Comparison of ENCODE assay signal across 10 cellular contexts in the genomic region with DNA sequence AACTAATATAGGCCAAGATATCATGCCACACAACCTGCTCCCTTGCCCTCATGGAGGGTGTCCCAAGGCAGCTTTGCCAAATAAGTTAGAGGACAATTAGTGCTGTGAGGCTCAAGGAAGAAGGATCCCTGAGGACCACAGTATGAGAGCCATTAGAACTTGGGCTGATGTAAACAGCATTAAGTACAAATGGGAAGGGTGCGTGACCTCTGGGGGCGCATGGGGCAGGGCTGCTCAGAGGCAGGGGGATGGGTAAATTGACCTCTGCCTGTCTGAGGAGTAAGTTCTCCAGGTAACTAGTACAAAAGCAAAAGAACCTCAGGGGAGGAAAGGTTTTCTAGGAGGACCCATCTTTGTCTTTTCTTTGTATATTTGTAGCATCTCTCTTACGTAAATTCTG. TPM values are rescaled to one million over a fixed set of nuclear protein-coding genes. Genes with fewer than 3 reads are reported as not detected.
DNase-seq lines count a peak whose midpoint lies in the region; ATAC-seq and TF ChIP-seq lines count a peak whose summit lies in the region.
"Had no signal": no experiment of that assay in that cellular context is flagged by ENCODE, and none has a peak within 500 bp of the region (broad histone marks: within the 10 kb centered on the region; RNA-seq: fewer than 3 reads in every experiment).

No MANE protein-coding gene starts in this region.

- H3K9me3 ChIP-seq in CD4-positive, CD25-positive, alpha-beta regulatory T cell (ENCODE audit: control insufficient read depth in 2 of 2, low read length in 2 of 2), result no peaks in the 10 kb centered on the region
- H3K9me3 ChIP-seq in T-helper 17 cell (ENCODE audit: control insufficient read depth, low read length, poor library complexity, severe bottlenecking) (no peaks in the 10 kb centered on the region), esophagus squamous epithelium (no peaks in the 10 kb centered on the region), psoas muscle (no peaks in the 10 kb centered on the region)

- peak in 1 of 2 donors; percentile 4 for ATAC-seq in CD4-positive, CD25-positive, alpha-beta regulatory T cell (ENCODE audit: low read depth in 2 of 2)
- ATAC-seq in T-helper 17 cell, result no peak
- ATAC-seq in psoas muscle, result no peak
- ATAC-seq in foreskin keratinocyte, result no peak
- no peak for ATAC-seq in GM18498 (IDR thresholded peaks at IDR 0.05; ENCODE audit: unreplicated experiment)
- ATAC-seq: GM12878 had no signal

- peak overlapping the region; percentile 72 for H3K27ac ChIP-seq in CD4-positive, CD25-positive, alpha-beta regulatory T cell (ENCODE audit: insufficient read depth, low read length, poor library complexity, severe bottlenecking)
- H3K27ac ChIP-seq in esophagus squamous epithelium (peak overlapping the region in 3 of 4 donors; percentile 51 to 84 (median 64)), psoas muscle (peak overlapping the region; percentile 14), foreskin keratinocyte (no peak overlapping the region)

- no peak for TF ChIP-seq CTCF in esophagus squamous epithelium (IDR thresholded peaks at IDR 0.05)
- TF ChIP-seq CTCF in psoas muscle (IDR thresholded peaks at IDR 0.05), result no peak
- TF ChIP-seq CTCF in foreskin keratinocyte (conservative IDR thresholded peaks at IDR 0.05), result no peak

- H3K27ac Mint-ChIP-seq in CD4-positive, CD25-positive, alpha-beta regulatory T cell, result peak overlapping the region; percentile 93 to 100 (median 98)
- peak overlapping the region; percentile 76 for H3K27ac Mint-ChIP-seq in T-helper 17 cell

- H3K36me3 Mint-ChIP-seq in CD4-positive, CD25-positive, alpha-beta regulatory T cell, result no peaks in the 10 kb centered on the region
- no peaks in the 10 kb centered on the region for H3K36me3 Mint-ChIP-seq in T-helper 17 cell (ENCODE audit: low read depth)

- TF ChIP-seq POLR2A in esophagus squamous epithelium (IDR thresholded peaks at IDR 0.05), result no peak

- H3K4me1 Mint-ChIP-seq in CD4-positive, CD25-positive, alpha-beta regulatory T cell, result peaks cover 22 to 64% (median 45%) of the 10 kb centered on the region in 4 donors
- peaks cover 20% of the 10 kb centered on the region for H3K4me1 Mint-ChIP-seq in T-helper 17 cell

- 71 to 76% methylated on average over 3 of the region's 3 CpGs for WGBS in esophagus squamous epithelium, 2 donors
- 76 to 82% (median 82%) methylated on average over 3 of the region's 3 CpGs for WGBS in psoas muscle, 3 donors

- intact Hi-C loops in esophagus squamous epithelium (cut with DNase I) (no loop called here), psoas muscle (cut with DNase I) (no loop called here)

- peak overlapping the region; percentile 46 for H3K4me3 ChIP-seq in CD4-positive, CD25-positive, alpha-beta regulatory T cell (ENCODE audit: low read depth, low read length)
- H3K4me3 ChIP-seq in esophagus squamous epithelium, result no peak overlapping the region
- H3K4me3 ChIP-seq in psoas muscle, result no peak overlapping the region
- H3K4me3 ChIP-seq: GM12878 had no signal

- peak overlapping the region; percentile 39 to 86 (median 74) for H3K4me3 Mint-ChIP-seq in CD4-positive, CD25-positive, alpha-beta regulatory T cell
- H3K4me3 Mint-ChIP-seq in T-helper 17 cell, result peak overlapping the region; percentile 64

- H3K9me3 Mint-ChIP-seq in CD4-positive, CD25-positive, alpha-beta regulatory T cell, result peaks cover 0 to 9% (median 1%) of the 10 kb centered on the region in 7 donors

- H3K27me3 ChIP-seq in CD4-positive, CD25-positive, alpha-beta regulatory T cell (ENCODE audit: control insufficient read depth, insufficient read depth, low read length), result no peaks in the 10 kb centered on the region
- H3K27me3 ChIP-seq in esophagus squamous epithelium (no peaks in the 10 kb centered on the region), psoas muscle (ENCODE audit: insufficient read depth in 3 of 3, low read length in 2 of 3) (no peaks in the 10 kb centered on the region), foreskin keratinocyte (no peaks in the 10 kb centered on the region)

- no peaks in the 10 kb centered on the region for H3K36me3 ChIP-seq in CD4-positive, CD25-positive, alpha-beta regulatory T cell (ENCODE audit: control insufficient read depth, insufficient read depth, low read length)
- H3K36me3 ChIP-seq in esophagus squamous epithelium (no peaks in the 10 kb centered on the region), psoas muscle (ENCODE audit: insufficient read depth in 1 of 2, low read depth in 1 of 2) (no peaks in the 10 kb centered on the region)

- H3K27me3 Mint-ChIP-seq in CD4-positive, CD25-positive, alpha-beta regulatory T cell, result peaks cover 6% of the 10 kb centered on the region
- peaks cover under 1% of the 10 kb centered on the region for H3K27me3 Mint-ChIP-seq in T-helper 17 cell

- peaks cover 43% of the 10 kb centered on the region for H3K4me1 ChIP-seq in CD4-positive, CD25-positive, alpha-beta regulatory T cell (ENCODE audit: control insufficient read depth, insufficient read depth, low read length, poor library complexity, severe bottlenecking)
- H3K4me1 ChIP-seq in esophagus squamous epithelium (peaks cover 3 to 26% (median 8%) of the 10 kb centered on the region in 3 donors), psoas muscle (peaks cover 6% of the 10 kb centered on the region), foreskin keratinocyte (no peaks in the 10 kb centered on the region)

- DNase-seq in CD4-positive, CD25-positive, alpha-beta regulatory T cell, result no peak
- DNase-seq in T-helper 17 cell (no peak), esophagus squamous epithelium (lab: John Stamatoyannopoulos, UW) (no peak), psoas muscle (no peak), foreskin keratinocyte (no peak), iPS-NIHi11 (ENCODE audit: low spot score) (no peak), HCEC 1CT (no peak)
- DNase-seq: NCI-H226 had no signal

RNA-seq across cellular contexts. Expression of gene VWF, which starts 16.2 kb away (rescaled TPM):
- total RNA-seq in CD4-positive, CD25-positive, alpha-beta regulatory T cell, result 1.3 TPM
- not detected for polyA plus RNA-seq in CD4-positive, CD25-positive, alpha-beta regulatory T cell
- total RNA-seq in T-helper 17 cell (1 to 10 TPM in 1 of 2 donors, under 1 TPM in 1; 0.55 to 4.1 TPM), esophagus squamous epithelium (10 to 100 TPM; 21.1 to 92.5 (median 49.7) TPM), psoas muscle (100 to 1,000 TPM in 3 of 4 donors, 10 to 100 TPM in 1; 99.3 to 206 (median 145) TPM), foreskin keratinocyte (not detected in 2 replicates)
- polyA plus RNA-seq in psoas muscle (100 to 1,000 TPM in 1 of 3 donors, 10 to 100 TPM in 2; 49.6 to 122 (median 78.1) TPM), foreskin keratinocyte (under 0.01 and 0.07 TPM in 2 replicates)

RNA-seq across cellular contexts. Expression of gene CD9, which starts 59.6 kb away (rescaled TPM):
- total RNA-seq in CD4-positive, CD25-positive, alpha-beta regulatory T cell, result 3.6 TPM
- polyA plus RNA-seq in CD4-positive, CD25-positive, alpha-beta regulatory T cell, result 10 to 100 TPM in 1 of 4 donors, 1 to 10 TPM in 3; 4.8 to 10.3 (median 7.4) TPM
- total RNA-seq in T-helper 17 cell (10 to 100 TPM in 1 of 2 donors, 1 to 10 TPM in 1; 2.4 to 28.0 TPM), esophagus squamous epithelium (1,000 to 10,000 TPM in 1 of 4 donors, 100 to 1,000 TPM in 3; 464 to 1,007 (median 773) TPM), psoas muscle (10 to 100 TPM; 23.0 to 40.2 (median 30.6) TPM), foreskin keratinocyte (577 and 589 TPM in 2 replicates)
- polyA plus RNA-seq in psoas muscle (10 to 100 TPM; 26.1 to 90.9 (median 45.4) TPM), foreskin keratinocyte (620 and 648 TPM in 2 replicates)

Comparison
In these comparisons a context has a peak if more than half of its experiments do, and no peak if none do; other contexts are left out.
1. RNA of gene CD9, which starts 59.6 kb away (total RNA-seq): 464 to 1,007 TPM in esophagus squamous epithelium and 577 to 589 TPM in foreskin keratinocyte; 23.0 to 40.2 TPM in psoas muscle, 2.4 to 28.0 TPM in T-helper 17 cell and 3.6 TPM in CD4-positive, CD25-positive, alpha-beta regulatory T cell (single experiment); every median in the first group is over 10 times any median in the second.